Comparison of ENCODE assay signal across 2 cellular contexts in genomic region chr11:85665756-85666155, GRCh38.
TF ChIP-seq lines count a peak whose summit lies in the region.

No MANE protein-coding gene starts in this region.

TF ChIP-seq in HCT116, 20 proteins besides CTCF, POLR2A, EP300 and RAD21:
- TF ChIP-seq SRF (IDR thresholded peaks at IDR 0.05; ENCODE audit: low read depth): no peak
- TF ChIP-seq CEBPB (IDR thresholded peaks at IDR 0.05; ENCODE audit: low read depth): 0 out of 2 replicates have a peak, but pooled peaks have one; percentile 2
TF ChIP-seq in HCT116: peak in this region for 1.

TF ChIP-seq in endothelial cell of umbilical vein, 7 proteins besides CTCF, POLR2A, EP300 and RAD21:
- TF ChIP-seq EZH2 (IDR thresholded peaks at IDR 0.05; ENCODE audit: borderline replicate concordance, low read depth, low read length, severe bottlenecking) (no peak), FOS (IDR thresholded peaks at IDR 0.05; ENCODE audit: borderline replicate concordance, insufficient read depth, low read length) (no peak), MYC (IDR thresholded peaks at IDR 0.05; ENCODE audit: low read depth, low read length) (no peak), JUN (IDR thresholded peaks at IDR 0.05; ENCODE audit: borderline replicate concordance, insufficient read depth, insufficient read length, low read depth) (no peak), GATA2 (IDR thresholded peaks at IDR 0.05; ENCODE audit: insufficient read depth, insufficient read length, low read depth, low read length) (no peak), MAX (IDR thresholded peaks at IDR 0.05; ENCODE audit: insufficient read depth, insufficient read length) (no peak), POLR2AphosphoS5 (IDR thresholded peaks at IDR 0.05; ENCODE audit: insufficient read depth, low read depth, low read length) (no peak)
